In the genomic region with DNA sequence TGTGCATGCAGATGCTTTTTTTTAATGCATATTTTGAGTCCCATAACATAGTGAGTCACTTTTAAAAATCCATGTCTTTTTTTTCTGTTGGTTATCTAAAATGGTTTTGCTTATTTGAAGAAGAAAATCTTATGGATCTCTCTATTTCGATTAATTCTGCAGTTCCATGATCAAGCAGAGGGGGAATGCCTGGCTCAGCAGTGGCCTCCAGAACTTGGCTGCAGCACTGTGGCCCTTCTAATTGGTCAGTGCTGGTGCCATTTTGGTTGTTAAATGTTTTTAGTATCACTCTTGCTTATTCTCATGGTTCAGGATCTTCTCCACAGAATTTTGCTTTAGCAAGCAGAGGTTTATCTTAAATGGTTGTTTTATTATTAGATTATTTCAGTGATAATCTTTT, we compare ENCODE assay signal across 1 cellular context.
TF ChIP-seq lines count a peak whose summit lies in the region.

No MANE protein-coding gene starts in this region.

TF ChIP-seq in GM23338, 12 proteins besides CTCF, POLR2A, EP300 and RAD21 (continued from another document):
- TF ChIP-seq, protein P1, sequence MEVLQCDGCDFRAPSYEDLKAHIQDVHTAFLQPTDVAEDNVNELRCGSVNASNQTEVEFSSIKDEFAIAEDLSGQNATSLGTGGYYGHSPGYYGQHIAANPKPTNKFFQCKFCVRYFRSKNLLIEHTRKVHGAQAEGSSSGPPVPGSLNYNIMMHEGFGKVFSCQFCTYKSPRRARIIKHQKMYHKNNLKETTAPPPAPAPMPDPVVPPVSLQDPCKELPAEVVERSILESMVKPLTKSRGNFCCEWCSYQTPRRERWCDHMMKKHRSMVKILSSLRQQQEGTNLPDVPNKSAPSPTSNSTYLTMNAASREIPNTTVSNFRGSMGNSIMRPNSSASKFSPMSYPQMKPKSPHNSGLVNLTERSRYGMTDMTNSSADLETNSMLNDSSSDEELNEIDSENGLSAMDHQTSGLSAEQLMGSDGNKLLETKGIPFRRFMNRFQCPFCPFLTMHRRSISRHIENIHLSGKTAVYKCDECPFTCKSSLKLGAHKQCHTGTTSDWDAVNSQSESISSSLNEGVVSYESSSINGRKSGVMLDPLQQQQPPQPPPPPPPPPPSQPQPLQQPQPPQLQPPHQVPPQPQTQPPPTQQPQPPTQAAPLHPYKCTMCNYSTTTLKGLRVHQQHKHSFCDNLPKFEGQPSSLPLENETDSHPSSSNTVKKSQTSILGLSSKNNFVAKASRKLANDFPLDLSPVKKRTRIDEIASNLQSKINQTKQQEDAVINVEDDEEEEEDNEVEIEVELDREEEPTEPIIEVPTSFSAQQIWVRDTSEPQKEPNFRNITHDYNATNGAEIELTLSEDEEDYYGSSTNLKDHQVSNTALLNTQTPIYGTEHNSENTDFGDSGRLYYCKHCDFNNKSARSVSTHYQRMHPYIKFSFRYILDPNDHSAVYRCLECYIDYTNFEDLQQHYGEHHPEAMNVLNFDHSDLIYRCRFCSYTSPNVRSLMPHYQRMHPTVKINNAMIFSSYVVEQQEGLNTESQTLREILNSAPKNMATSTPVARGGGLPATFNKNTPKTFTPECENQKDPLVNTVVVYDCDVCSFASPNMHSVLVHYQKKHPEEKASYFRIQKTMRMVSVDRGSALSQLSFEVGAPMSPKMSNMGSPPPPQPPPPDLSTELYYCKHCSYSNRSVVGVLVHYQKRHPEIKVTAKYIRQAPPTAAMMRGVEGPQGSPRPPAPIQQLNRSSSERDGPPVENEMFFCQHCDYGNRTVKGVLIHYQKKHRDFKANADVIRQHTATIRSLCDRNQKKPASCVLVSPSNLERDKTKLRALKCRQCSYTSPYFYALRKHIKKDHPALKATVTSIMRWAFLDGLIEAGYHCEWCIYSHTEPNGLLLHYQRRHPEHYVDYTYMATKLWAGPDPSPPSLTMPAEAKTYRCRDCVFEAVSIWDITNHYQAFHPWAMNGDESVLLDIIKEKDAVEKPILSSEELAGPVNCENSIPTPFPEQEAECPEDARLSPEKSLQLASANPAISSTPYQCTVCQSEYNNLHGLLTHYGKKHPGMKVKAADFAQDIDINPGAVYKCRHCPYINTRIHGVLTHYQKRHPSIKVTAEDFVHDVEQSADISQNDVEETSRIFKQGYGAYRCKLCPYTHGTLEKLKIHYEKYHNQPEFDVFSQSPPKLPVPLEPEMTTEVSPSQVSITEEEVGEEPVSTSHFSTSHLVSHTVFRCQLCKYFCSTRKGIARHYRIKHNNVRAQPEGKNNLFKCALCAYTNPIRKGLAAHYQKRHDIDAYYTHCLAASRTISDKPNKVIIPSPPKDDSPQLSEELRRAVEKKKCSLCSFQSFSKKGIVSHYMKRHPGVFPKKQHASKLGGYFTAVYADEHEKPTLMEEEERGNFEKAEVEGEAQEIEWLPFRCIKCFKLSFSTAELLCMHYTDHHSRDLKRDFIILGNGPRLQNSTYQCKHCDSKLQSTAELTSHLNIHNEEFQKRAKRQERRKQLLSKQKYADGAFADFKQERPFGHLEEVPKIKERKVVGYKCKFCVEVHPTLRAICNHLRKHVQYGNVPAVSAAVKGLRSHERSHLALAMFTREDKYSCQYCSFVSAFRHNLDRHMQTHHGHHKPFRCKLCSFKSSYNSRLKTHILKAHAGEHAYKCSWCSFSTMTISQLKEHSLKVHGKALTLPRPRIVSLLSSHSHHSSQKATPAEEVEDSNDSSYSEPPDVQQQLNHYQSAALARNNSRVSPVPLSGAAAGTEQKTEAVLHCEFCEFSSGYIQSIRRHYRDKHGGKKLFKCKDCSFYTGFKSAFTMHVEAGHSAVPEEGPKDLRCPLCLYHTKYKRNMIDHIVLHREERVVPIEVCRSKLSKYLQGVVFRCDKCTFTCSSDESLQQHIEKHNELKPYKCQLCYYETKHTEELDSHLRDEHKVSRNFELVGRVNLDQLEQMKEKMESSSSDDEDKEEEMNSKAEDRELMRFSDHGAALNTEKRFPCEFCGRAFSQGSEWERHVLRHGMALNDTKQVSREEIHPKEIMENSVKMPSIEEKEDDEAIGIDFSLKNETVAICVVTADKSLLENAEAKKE (CRISPR knock-in tag; IDR thresholded peaks at IDR 0.05), result no peak
- no peak for TF ChIP-seq POLR2AphosphoS5 (IDR thresholded peaks at IDR 0.05; ENCODE audit: low read depth)
- TF ChIP-seq ZNF331 (CRISPR knock-in tag; IDR thresholded peaks at IDR 0.05; ENCODE audit: low read depth), result no peak
- no peak for TF ChIP-seq STAT1 (IDR thresholded peaks at IDR 0.05; ENCODE audit: unreplicated experiment)
- no peak for TF ChIP-seq ZNF114 (CRISPR knock-in tag; IDR thresholded peaks at IDR 0.05)
- TF ChIP-seq CREB1 (CRISPR knock-in tag; IDR thresholded peaks at IDR 0.05; ENCODE audit: low read depth), result no peak
- TF ChIP-seq, protein P2, sequence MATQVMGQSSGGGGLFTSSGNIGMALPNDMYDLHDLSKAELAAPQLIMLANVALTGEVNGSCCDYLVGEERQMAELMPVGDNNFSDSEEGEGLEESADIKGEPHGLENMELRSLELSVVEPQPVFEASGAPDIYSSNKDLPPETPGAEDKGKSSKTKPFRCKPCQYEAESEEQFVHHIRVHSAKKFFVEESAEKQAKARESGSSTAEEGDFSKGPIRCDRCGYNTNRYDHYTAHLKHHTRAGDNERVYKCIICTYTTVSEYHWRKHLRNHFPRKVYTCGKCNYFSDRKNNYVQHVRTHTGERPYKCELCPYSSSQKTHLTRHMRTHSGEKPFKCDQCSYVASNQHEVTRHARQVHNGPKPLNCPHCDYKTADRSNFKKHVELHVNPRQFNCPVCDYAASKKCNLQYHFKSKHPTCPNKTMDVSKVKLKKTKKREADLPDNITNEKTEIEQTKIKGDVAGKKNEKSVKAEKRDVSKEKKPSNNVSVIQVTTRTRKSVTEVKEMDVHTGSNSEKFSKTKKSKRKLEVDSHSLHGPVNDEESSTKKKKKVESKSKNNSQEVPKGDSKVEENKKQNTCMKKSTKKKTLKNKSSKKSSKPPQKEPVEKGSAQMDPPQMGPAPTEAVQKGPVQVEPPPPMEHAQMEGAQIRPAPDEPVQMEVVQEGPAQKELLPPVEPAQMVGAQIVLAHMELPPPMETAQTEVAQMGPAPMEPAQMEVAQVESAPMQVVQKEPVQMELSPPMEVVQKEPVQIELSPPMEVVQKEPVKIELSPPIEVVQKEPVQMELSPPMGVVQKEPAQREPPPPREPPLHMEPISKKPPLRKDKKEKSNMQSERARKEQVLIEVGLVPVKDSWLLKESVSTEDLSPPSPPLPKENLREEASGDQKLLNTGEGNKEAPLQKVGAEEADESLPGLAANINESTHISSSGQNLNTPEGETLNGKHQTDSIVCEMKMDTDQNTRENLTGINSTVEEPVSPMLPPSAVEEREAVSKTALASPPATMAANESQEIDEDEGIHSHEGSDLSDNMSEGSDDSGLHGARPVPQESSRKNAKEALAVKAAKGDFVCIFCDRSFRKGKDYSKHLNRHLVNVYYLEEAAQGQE (IDR thresholded peaks at IDR 0.05; ENCODE audit: unreplicated experiment), result no peak
